Comparison of ENCODE assay signal across 8 cellular contexts in the genomic region with DNA sequence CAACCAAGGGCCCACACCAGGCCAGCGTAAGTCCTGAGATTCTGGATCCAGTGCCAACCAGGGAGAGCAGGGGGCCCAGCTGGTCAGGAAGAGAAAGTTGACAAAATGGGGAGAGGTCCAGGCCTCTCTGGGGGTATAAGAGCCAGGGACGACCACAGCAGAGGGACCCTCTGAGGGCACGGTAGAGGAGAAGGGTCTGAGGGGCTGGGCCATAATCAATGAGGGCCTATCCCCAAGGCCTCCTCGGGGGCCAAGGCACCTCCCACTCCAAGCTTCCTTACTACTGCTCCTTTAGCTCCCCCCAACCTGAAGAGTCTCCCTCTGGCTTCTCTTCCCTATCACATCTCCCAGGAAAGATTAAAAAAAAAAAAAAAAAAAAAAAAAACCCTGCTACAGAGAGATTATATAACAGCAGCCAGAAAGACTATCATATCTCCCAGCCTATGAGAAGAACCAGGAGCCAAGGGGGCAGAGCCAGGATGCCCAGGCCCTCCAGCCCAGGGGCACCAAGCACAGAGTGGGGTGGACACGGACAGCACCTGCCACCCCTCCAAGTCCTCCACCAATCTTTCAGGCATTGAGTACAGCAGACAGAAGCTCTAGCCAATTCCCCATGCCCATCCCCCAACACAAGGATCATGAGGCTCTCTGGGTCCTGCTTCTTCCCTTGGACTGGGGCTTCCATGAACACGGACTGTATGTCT. TPM values are rescaled to one million over a fixed set of nuclear protein-coding genes. Genes with fewer than 3 reads are reported as not detected.
DNase-seq lines count a peak whose midpoint lies in the region; ATAC-seq, FAIRE-seq and TF ChIP-seq lines count a peak whose summit lies in the region.

No MANE protein-coding gene starts in this region.

- intact Hi-C loops in tibial artery (cut with DNase I; ENCODE audit: low total_unique reads) = loop anchor here (5.0 kb wide), 1 partner anchor 94 kb away; the partner anchor contains the start of gene NAXE

- peaks cover 4% of the 10 kb centered on the region for H3K36me3 Mint-ChIP-seq in activated T-cell treated with anti-CD3 and anti-CD28 coated beads, Interleukin-2, amount 50 U/mL, for 4 hours (ENCODE audit: insufficient read depth)
- peaks cover 7% of the 10 kb centered on the region for H3K36me3 Mint-ChIP-seq in astrocyte (ENCODE audit: low read depth, unreplicated experiment)
- H3K36me3 Mint-ChIP-seq in memory B cell = peaks cover 2% of the 10 kb centered on the region

- H3K4me3 Mint-ChIP-seq in activated T-cell treated with anti-CD3 and anti-CD28 coated beads, Interleukin-2, amount 50 U/mL, for 4 hours = peak overlapping the region; percentile 91
- H3K4me3 Mint-ChIP-seq in astrocyte (ENCODE audit: unreplicated experiment) (peak overlapping the region; percentile 91), memory B cell (peak overlapping the region; percentile 67)

- H3K4me3 ChIP-seq in astrocyte (ENCODE audit: insufficient read depth, low read depth, low read length) (no peak overlapping the region), tibial artery (peak overlapping the region; percentile 78 to 99)

- FAIRE-seq in astrocyte (lab: Jason Lieb, UNC) = no peak

- no peaks in the 10 kb centered on the region for H3K27me3 Mint-ChIP-seq in activated T-cell treated with anti-CD3 and anti-CD28 coated beads, Interleukin-2, amount 50 U/mL, for 4 hours (ENCODE audit: low read depth)
- H3K27me3 Mint-ChIP-seq in astrocyte (ENCODE audit: low read depth, unreplicated experiment) (no peaks in the 10 kb centered on the region), memory B cell (no peaks in the 10 kb centered on the region)

- no peak for ATAC-seq in activated T-cell treated with anti-CD3 and anti-CD28 coated beads, Interleukin-2, amount 50 U/mL, for 4 hours
- ATAC-seq in memory B cell (ENCODE audit: low read depth) (no peak), GM21723 (IDR thresholded peaks at IDR 0.05; ENCODE audit: unreplicated experiment) (no peak)

- peaks cover 59% of the 10 kb centered on the region for H3K4me1 ChIP-seq in astrocyte (ENCODE audit: insufficient read depth, low read length)
- H3K4me1 ChIP-seq in tibial artery = peaks cover 19 to 76% (median 68%) of the 10 kb centered on the region in 4 donors

- no peak for DNase-seq in activated T-cell treated with anti-CD3 and anti-CD28 coated beads, Interleukin-2, amount 50 U/mL, for 4 hours
- DNase-seq in activated T-cell treated with anti-CD3 and anti-CD28 coated beads for 4 hours (no peak), astrocyte (ENCODE audit: low read depth) (no peak), memory B cell (ENCODE audit: low spot score in 2 of 2) (no peak), tibial artery (peak; percentile 20 to 80), NCI-H226 (no peak), NCI-H446 (lab: John Stamatoyannopoulos, UW) (no peak)

- peak overlapping the region; percentile 83 for H3K27ac Mint-ChIP-seq in astrocyte (ENCODE audit: unreplicated experiment)
- peak overlapping the region; percentile 97 for H3K27ac Mint-ChIP-seq in memory B cell

- H3K36me3 ChIP-seq in astrocyte (ENCODE audit: insufficient read depth, low read length) (no peaks in the 10 kb centered on the region), tibial artery (peaks cover 0 to 12% (median 8%) of the 10 kb centered on the region in 3 donors)

- H3K27me3 ChIP-seq in astrocyte (ENCODE audit: insufficient read depth, low read length) (no peaks in the 10 kb centered on the region), tibial artery (no peaks in the 10 kb centered on the region)

- H3K4me2 ChIP-seq in astrocyte (ENCODE audit: low read length) = peak overlapping the region; percentile 98

- H3K9me3 ChIP-seq in astrocyte (ENCODE audit: insufficient read depth, low read depth, low read length) (no peaks in the 10 kb centered on the region), tibial artery (no peaks in the 10 kb centered on the region)

- H3K9ac ChIP-seq in astrocyte (ENCODE audit: low read length) = peak overlapping the region; percentile 98

- H3K79me2 ChIP-seq in astrocyte (ENCODE audit: insufficient read depth, low read length) = peaks cover 76% of the 10 kb centered on the region

- H3K27ac ChIP-seq in astrocyte (ENCODE audit: low read depth, low read length) = no peak overlapping the region
- H3K27ac ChIP-seq in tibial artery = peak overlapping the region; percentile 94 to 100

- peaks cover 68% of the 10 kb centered on the region for H4K20me1 ChIP-seq in astrocyte (ENCODE audit: insufficient read depth, low read length)

- no peak overlapping the region for H2AFZ ChIP-seq in astrocyte (ENCODE audit: low read depth, low read length)

- H3K9me3 Mint-ChIP-seq in activated T-cell treated with anti-CD3 and anti-CD28 coated beads, Interleukin-2, amount 50 U/mL, for 4 hours = no peaks in the 10 kb centered on the region
- H3K9me3 Mint-ChIP-seq in astrocyte (ENCODE audit: unreplicated experiment) (no peaks in the 10 kb centered on the region), memory B cell (no peaks in the 10 kb centered on the region)

- no peak for TF ChIP-seq CTCF in astrocyte (IDR thresholded peaks at IDR 0.05; ENCODE audit: insufficient read depth, low read depth, low read length)
- no peak for TF ChIP-seq CTCF in tibial artery (IDR thresholded peaks at IDR 0.05)

- H3K4me1 Mint-ChIP-seq in activated T-cell treated with anti-CD3 and anti-CD28 coated beads, Interleukin-2, amount 50 U/mL, for 4 hours (ENCODE audit: low read depth) = peaks cover 77% of the 10 kb centered on the region
- H3K4me1 Mint-ChIP-seq in astrocyte (ENCODE audit: low read depth, unreplicated experiment) (peaks cover 47% of the 10 kb centered on the region), memory B cell (peaks cover 57% of the 10 kb centered on the region)

RNA-seq across cellular contexts. Expression of gene MEF2D, which starts 2.7 kb away (rescaled TPM):
- total RNA-seq in activated T-cell treated with anti-CD3 and anti-CD28 coated beads, Interleukin-2, amount 50 U/mL, for 4 hours = 10 to 100 TPM; 42.5 to 50.9 (median 46.3) TPM
- 51.7 and 56.6 TPM in 2 replicates for total RNA-seq in astrocyte

Comparison
In these comparisons a context has a peak if more than half of its experiments do, and no peak if none do; other contexts are left out.
1. DNase-seq: peak in tibial artery (2 of 2); none in activated T-cell treated with anti-CD3 and anti-CD28 coated beads, Interleukin-2, amount 50 U/mL, for 4 hours (single experiment), activated T-cell treated with anti-CD3 and anti-CD28 coated beads for 4 hours (single experiment), astrocyte (single experiment), memory B cell (0 of 2), NCI-H226 (single experiment) and NCI-H446 (0 of 2).
2. Peak in every context shown above with its lines, with median percentiles within 50 percentile points of each other: H3K4me3 Mint-ChIP-seq.